Comparison of ENCODE assay signal across 8 cellular contexts in the genomic region with DNA sequence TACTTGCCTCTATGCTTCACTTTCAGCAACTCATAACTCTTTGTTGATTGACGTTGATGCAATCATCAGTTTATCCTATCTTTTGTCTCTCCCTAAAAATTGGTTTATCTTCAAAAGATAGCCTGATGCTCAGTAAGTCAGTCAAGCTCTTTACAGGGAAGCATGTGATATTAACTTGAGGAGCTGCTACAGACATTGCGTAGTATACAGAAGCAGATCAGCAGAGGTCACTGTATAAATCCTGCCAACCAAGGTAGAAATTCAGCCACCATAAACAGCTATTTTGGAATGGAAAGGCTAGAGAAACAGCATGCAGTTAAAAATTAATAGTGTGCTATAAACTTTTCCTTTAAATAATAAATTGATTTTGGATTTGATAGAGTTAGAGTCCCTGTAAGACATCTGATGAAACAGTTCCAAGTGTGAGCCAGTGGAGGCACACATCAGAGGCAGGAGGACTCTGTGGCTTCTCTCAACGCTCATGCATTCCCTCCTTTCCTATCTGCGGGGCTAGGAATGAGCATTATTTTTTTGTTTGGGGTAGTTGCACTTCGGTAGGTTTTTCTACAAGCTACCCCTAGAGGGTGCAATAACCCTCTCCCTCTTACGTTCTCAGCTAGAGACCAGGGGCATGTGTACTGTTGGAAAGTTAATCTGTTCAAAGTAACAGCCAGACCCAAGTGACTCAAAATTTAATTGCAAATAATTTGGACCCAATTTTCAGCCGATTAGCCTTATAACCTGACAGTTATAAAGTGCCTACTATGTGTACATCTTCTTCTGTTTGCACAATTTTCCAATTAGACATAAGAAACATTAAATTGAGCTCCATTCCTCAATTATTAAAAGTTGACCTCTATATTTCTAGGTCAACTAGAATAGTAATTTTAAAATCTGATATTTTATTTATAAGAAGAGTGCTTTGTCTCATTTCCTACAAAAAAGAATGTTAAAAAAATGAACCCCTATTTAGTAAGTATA.
DNase-seq lines count a peak whose midpoint lies in the region; ATAC-seq and TF ChIP-seq lines count a peak whose summit lies in the region.

No MANE protein-coding gene starts in this region.

- DNase-seq in CD1c-positive myeloid dendritic cell (ENCODE audit: extremely low spot score) (peak; percentile 2), NCI-H1048 (lab: John Stamatoyannopoulos, UW) (peak; percentile 52), heart left ventricle (no peak), smooth muscle cell of the brain vasculature (ENCODE audit: low read depth, low spot score) (peak; percentile 26)
- no peak for DNase-seq in central memory CD4-positive, alpha-beta T cell
- no peak for DNase-seq in activated CD4-positive, alpha-beta memory T cell treated with anti-CD3 and anti-CD28 coated beads for 36 hours

- H3K9me3 ChIP-seq in SU-DHL-6 (ENCODE audit: insufficient read depth, low read length) (no peaks in the 10 kb centered on the region), heart left ventricle (no peaks in the 10 kb centered on the region)

- TF ChIP-seq CTCF in SU-DHL-6 (IDR thresholded peaks at IDR 0.05; ENCODE audit: insufficient read depth, low read length, poor library complexity, severe bottlenecking), result peak; percentile 28
- TF ChIP-seq CTCF in heart left ventricle (IDR thresholded peaks at IDR 0.05), result peak; percentile 32 to 66 (median 50)

- no peak overlapping the region for H3K9ac ChIP-seq in SU-DHL-6 (ENCODE audit: low read length)

- no peaks in the 10 kb centered on the region for H3F3A ChIP-seq in SU-DHL-6 (ENCODE audit: insufficient read depth)

- H3K27ac ChIP-seq in SU-DHL-6 (ENCODE audit: low read depth, low read length) (no peak overlapping the region), heart left ventricle (no peak overlapping the region)

- no peaks in the 10 kb centered on the region for H3K9me2 ChIP-seq in SU-DHL-6 (replicated peaks; ENCODE audit: insufficient read depth, low read length)

- POLR2A ChIA-PET in activated CD4-positive, alpha-beta memory T cell treated with anti-CD3 and anti-CD28 coated beads for 36 hours (lab: Charles Lee), result no interaction called here

- H3K27me3 Mint-ChIP-seq in activated CD4-positive, alpha-beta memory T cell treated with anti-CD3 and anti-CD28 coated beads for 36 hours, result no peaks in the 10 kb centered on the region

- H3K27me3 ChIP-seq in SU-DHL-6 (ENCODE audit: low read length) (no peaks in the 10 kb centered on the region), heart left ventricle (no peaks in the 10 kb centered on the region)

- no peaks in the 10 kb centered on the region for H3K79me2 ChIP-seq in SU-DHL-6 (ENCODE audit: insufficient read depth, low read length)

- H3K36me3 ChIP-seq in SU-DHL-6 (ENCODE audit: low read length) (no peaks in the 10 kb centered on the region), heart left ventricle (no peaks in the 10 kb centered on the region)

- H3K4me1 Mint-ChIP-seq in activated CD4-positive, alpha-beta memory T cell treated with anti-CD3 and anti-CD28 coated beads for 36 hours (ENCODE audit: low read depth), result no peaks in the 10 kb centered on the region

- H3K4me1 ChIP-seq in heart left ventricle, result no peaks in the 10 kb centered on the region

- no peak overlapping the region for H3K4me2 ChIP-seq in SU-DHL-6 (ENCODE audit: low read depth, low read length, poor library complexity, severe bottlenecking)

- H3K4me3 ChIP-seq in SU-DHL-6 (ENCODE audit: insufficient read depth, low read length, poor library complexity, severe bottlenecking) (no peak overlapping the region), heart left ventricle (no peak overlapping the region)

- no peak overlapping the region for H3K4me3 Mint-ChIP-seq in activated CD4-positive, alpha-beta memory T cell treated with anti-CD3 and anti-CD28 coated beads for 36 hours

- no peaks in the 10 kb centered on the region for H3K36me3 Mint-ChIP-seq in activated CD4-positive, alpha-beta memory T cell treated with anti-CD3 and anti-CD28 coated beads for 36 hours

- H4K20me1 ChIP-seq in SU-DHL-6 (ENCODE audit: low read depth, low read length), result no peaks in the 10 kb centered on the region

- intact Hi-C loops in heart left ventricle (cut with DNase I), result loop anchor here (1.0 to 10.0 kb wide), 7 partner anchors 642 to 1072 kb away; no protein-coding TSS in a partner anchor
- intact Hi-C loops in activated CD4-positive, alpha-beta memory T cell treated with anti-CD3 and anti-CD28 coated beads for 36 hours (cut with micrococcal nuclease), result loop anchor here (10.0 kb wide), 1 partner anchor 642 kb away; no protein-coding TSS in a partner anchor

- no peak for TF ChIP-seq POLR2A in heart left ventricle (IDR thresholded peaks at IDR 0.05)

- 25 to 28% (median 27%) methylated on average over 7 of the region's 7 CpGs for WGBS in heart left ventricle, 4 donors

- H3K27ac Mint-ChIP-seq in activated CD4-positive, alpha-beta memory T cell treated with anti-CD3 and anti-CD28 coated beads for 36 hours, result no peak overlapping the region

- H2AFZ ChIP-seq in SU-DHL-6 (ENCODE audit: low read depth, low read length, severe bottlenecking), result no peak overlapping the region

- H3K9me3 Mint-ChIP-seq in activated CD4-positive, alpha-beta memory T cell treated with anti-CD3 and anti-CD28 coated beads for 36 hours, result peaks cover 2% of the 10 kb centered on the region

- peak; percentile 64 for ATAC-seq in GM19351 (IDR thresholded peaks at IDR 0.05; ENCODE audit: unreplicated experiment)
- ATAC-seq in heart left ventricle, result peak in 3 of 4 donors; percentile 62 to 75 (median 64)

- CTCF ChIA-PET in activated CD4-positive, alpha-beta memory T cell treated with anti-CD3 and anti-CD28 coated beads for 36 hours (lab: Charles Lee), result interaction anchor here (0.9 to 1.2 kb wide), 2 partner anchors 12 to 1067 kb away, joined by 3 to 4 read pairs; no protein-coding TSS in a partner anchor

Comparison
In these comparisons a context has a peak if more than half of its experiments do, and no peak if none do; other contexts are left out.
1. DNase-seq: peak in CD1c-positive myeloid dendritic cell (single experiment), NCI-H1048 (single experiment) and smooth muscle cell of the brain vasculature (single experiment); none in heart left ventricle (0 of 5), central memory CD4-positive, alpha-beta T cell (single experiment) and activated CD4-positive, alpha-beta memory T cell treated with anti-CD3 and anti-CD28 coated beads for 36 hours (single experiment).